1 cellular context compared by ENCODE assay signal in genomic region chr9:125374443-125375309, GRCh38.
TF ChIP-seq lines count a peak whose summit lies in the region.

No MANE protein-coding gene starts in this region.

TF ChIP-seq in IMR-90, 13 proteins besides CTCF, POLR2A, EP300 and RAD21 (continued from another document):
- TF ChIP-seq MAZ (IDR thresholded peaks at IDR 0.05; ENCODE audit: borderline replicate concordance, low read depth, low read length), result peak; percentile 45; the same call in 1 of the 2 replicates
- peak; percentile 82 for TF ChIP-seq SMC3 (IDR thresholded peaks at IDR 0.05; ENCODE audit: low read depth, low read length)
- TF ChIP-seq MXI1 (IDR thresholded peaks at IDR 0.05; ENCODE audit: borderline replicate concordance, low read depth, low read length), result no peak
- no peak for TF ChIP-seq NFE2L2 (IDR thresholded peaks at IDR 0.05; ENCODE audit: low read depth, low read length)
TF ChIP-seq in IMR-90: peak in this region for 2.
